8 cellular contexts compared by ENCODE assay signal in genomic region chr2:95345415-95346235, GRCh38. TPM values are rescaled to one million over a fixed set of nuclear protein-coding genes. Genes with fewer than 3 reads are reported as not detected.
DNase-seq lines count a peak whose midpoint lies in the region; ATAC-seq and TF ChIP-seq lines count a peak whose summit lies in the region.

No MANE protein-coding gene starts in this region.

- peak; percentile 85 to 96 (median 96) for TF ChIP-seq CTCF in right lobe of liver (IDR thresholded peaks at IDR 0.05)

- H3K36me3 ChIP-seq in right lobe of liver, result no peaks in the 10 kb centered on the region

- H3K4me3 ChIP-seq in right lobe of liver, result peak overlapping the region; percentile 61 to 65 (median 62)

- H3K27ac Mint-ChIP-seq in activated CD4-positive, alpha-beta T cell treated with anti-CD3 and anti-CD28 coated beads, Interleukin-2, amount 10 ng/mL, durations not matched to agents 24 days and 14 days, result no peak overlapping the region

- TF ChIP-seq POLR2A in right lobe of liver (IDR thresholded peaks at IDR 0.05), result no peak

- H3K4me1 ChIP-seq in right lobe of liver, result peaks cover 0 to 10% (median 0%) of the 10 kb centered on the region in 4 donors

- ATAC-seq in HG03064 (IDR thresholded peaks at IDR 0.05; ENCODE audit: low read depth, unreplicated experiment) (peak; percentile 73), right lobe of liver (peak; percentile 94 to 97 (median 95))

- no peaks in the 10 kb centered on the region for H3K9me3 ChIP-seq in right lobe of liver

- intact Hi-C loops in activated CD4-positive, alpha-beta T cell treated with anti-CD3 and anti-CD28 coated beads, Interleukin-2, amount 10 ng/mL, durations not matched to agents 24 days and 14 days (cut with micrococcal nuclease), result no loop called here
- intact Hi-C loops in right lobe of liver (cut with DNase I), result no loop called here

- peak overlapping the region; percentile 84 for H3K4me3 Mint-ChIP-seq in activated CD4-positive, alpha-beta T cell treated with anti-CD3 and anti-CD28 coated beads, Interleukin-2, amount 10 ng/mL, durations not matched to agents 24 days and 14 days

- no peaks in the 10 kb centered on the region for H3K36me3 Mint-ChIP-seq in activated CD4-positive, alpha-beta T cell treated with anti-CD3 and anti-CD28 coated beads, Interleukin-2, amount 10 ng/mL, durations not matched to agents 24 days and 14 days (ENCODE audit: low read depth)

- no peaks in the 10 kb centered on the region for H3K9me3 Mint-ChIP-seq in activated CD4-positive, alpha-beta T cell treated with anti-CD3 and anti-CD28 coated beads, Interleukin-2, amount 10 ng/mL, durations not matched to agents 24 days and 14 days

- no peaks in the 10 kb centered on the region for H3K27me3 ChIP-seq in right lobe of liver

- DNase-seq in NCI-H446 (lab: John Stamatoyannopoulos, UW) (peak; percentile 11 to 63), NCI-H446 treated with DMSO at 0.1 percent for 48 hours (lab: John Stamatoyannopoulos, UW) (no peak), NCI-H2227 treated with DMSO at 0.1 percent for 48 hours (lab: John Stamatoyannopoulos, UW) (peak; percentile 72), dermis microvascular lymphatic vessel endothelial cell (ENCODE audit: low read depth in 2 of 2) (peak; percentile 30 to 73), right lobe of liver (peak; percentile 85 to 88 (median 88))
- peak; percentile 90 for DNase-seq in activated CD4-positive, alpha-beta T cell treated with anti-CD3 and anti-CD28 coated beads, Interleukin-2, amount 10 ng/mL, durations not matched to agents 24 days and 14 days
- peak; percentile 22 for DNase-seq in stimulated activated CD4-positive, alpha-beta T cell treated with anti-CD3 and anti-CD28 coated beads, Interleukin-2, amount 100 ng/mL, for 4 hours (ENCODE audit: low read depth)

- WGBS in right lobe of liver (ENCODE audit: insufficient coverage, low coverage, low lambda C conversion rate, missing lambda C conversion rate), result under 1% methylated on average over 37 of the region's 75 CpGs

- no peak overlapping the region for H3K27ac ChIP-seq in right lobe of liver

- H3K27me3 Mint-ChIP-seq in activated CD4-positive, alpha-beta T cell treated with anti-CD3 and anti-CD28 coated beads, Interleukin-2, amount 10 ng/mL, durations not matched to agents 24 days and 14 days, result peaks cover 48% of the 10 kb centered on the region

- peaks cover 6% of the 10 kb centered on the region for H3K4me1 Mint-ChIP-seq in activated CD4-positive, alpha-beta T cell treated with anti-CD3 and anti-CD28 coated beads, Interleukin-2, amount 10 ng/mL, durations not matched to agents 24 days and 14 days

RNA-seq across cellular contexts. Expression of gene KCNIP3, which starts 48.5 kb away (rescaled TPM):
- 0.28 TPM in 1 of 2 replicates, not detected in the other for total RNA-seq in activated CD4-positive, alpha-beta T cell treated with anti-CD3 and anti-CD28 coated beads, Interleukin-2, amount 10 ng/mL, durations not matched to agents 24 days and 14 days
- total RNA-seq in dermis microvascular lymphatic vessel endothelial cell (0.13 TPM in 2 replicates), right lobe of liver (1 to 10 TPM in 4 of 6 experiments, under 1 TPM in 2; 0.46 to 3.3 (median 1.2) TPM)

RNA-seq across cellular contexts. Expression of gene FAHD2A, which starts 56.9 kb away (rescaled TPM):
- total RNA-seq in activated CD4-positive, alpha-beta T cell treated with anti-CD3 and anti-CD28 coated beads, Interleukin-2, amount 10 ng/mL, durations not matched to agents 24 days and 14 days, result 35.8 and 36.0 TPM in 2 replicates
- total RNA-seq in dermis microvascular lymphatic vessel endothelial cell (26.4 and 27.3 TPM in 2 replicates), right lobe of liver (10 to 100 TPM; 62.2 to 80.1 (median 75.7) TPM)
